Comparison of ENCODE assay signal across 13 cellular contexts in genomic region chr4:26015133-26015651, GRCh38.
A peak's percentile ranks its signal among the peaks of the same experiment; 100 is the strongest.
DNase-seq lines count a peak whose midpoint lies in the region; ATAC-seq and TF ChIP-seq lines count a peak whose summit lies in the region.
"Had no signal": no experiment of that assay in that cellular context is flagged by ENCODE, and none has a peak within 500 bp of the region (broad histone marks: within the 10 kb centered on the region; RNA-seq: fewer than 3 reads in every experiment).

No MANE protein-coding gene starts in this region.

- H3K9ac ChIP-seq in GM23248, result peak overlapping the region; percentile 65

- intact Hi-C loops in heart right ventricle (cut with DNase I), result no loop called here
- intact Hi-C loops in upper lobe of right lung (cut with DNase I), result no loop called here

- no peaks in the 10 kb centered on the region for H4K20me1 ChIP-seq in GM23248 (ENCODE audit: insufficient read depth)

- H3K27me3 ChIP-seq in GM23248 (replicated peaks; ENCODE audit: insufficient read depth) (no peaks in the 10 kb centered on the region), heart right ventricle (no peaks in the 10 kb centered on the region), upper lobe of right lung (no peaks in the 10 kb centered on the region)

- 0 to 1% methylated on average over 7 of the region's 7 CpGs for WGBS in GM23248 (ENCODE audit: low coverage in 1 of 2, low lambda C conversion rate in 2 of 2, missing lambda C conversion rate in 2 of 2), 2 experiments
- WGBS in heart right ventricle, 2 donors, result 36 to 56% methylated on average over 7 of the region's 7 CpGs

- H3K4me3 ChIP-seq in GM23248, result peak overlapping the region; percentile 18; the same call in 1 of the 2 replicates
- no peak overlapping the region for H3K4me3 ChIP-seq in heart right ventricle
- H3K4me3 ChIP-seq in skeletal muscle cell (ENCODE audit: low read depth, low read length), result no peak overlapping the region
- H3K4me3 ChIP-seq in upper lobe of right lung, result no peak overlapping the region

- H3K9me3 ChIP-seq in GM23248 (ENCODE audit: low read depth) (no peaks in the 10 kb centered on the region), heart right ventricle (peaks cover 0 to 6% (median 0%) of the 10 kb centered on the region in 11 donors), upper lobe of right lung (no peaks in the 10 kb centered on the region)

- H3K9me2 ChIP-seq in GM23248 (ENCODE audit: insufficient read depth), result no peaks in the 10 kb centered on the region

- peak; percentile 73 to 93 (median 88) for ATAC-seq in heart right ventricle
- no peak for ATAC-seq in upper lobe of right lung
- no peak for ATAC-seq in HG03097 (IDR thresholded peaks at IDR 0.05; ENCODE audit: low FRiP score, unreplicated experiment)

- no peak overlapping the region for H2AFZ ChIP-seq in GM23248

- H3K4me1 ChIP-seq in GM23248 (ENCODE audit: insufficient read depth), result peaks cover 32% of the 10 kb centered on the region
- peaks cover 0 to 31% (median 11%) of the 10 kb centered on the region in 9 donors for H3K4me1 ChIP-seq in heart right ventricle
- peaks cover 13% of the 10 kb centered on the region for H3K4me1 ChIP-seq in upper lobe of right lung

- H3K27ac ChIP-seq in GM23248 (peak overlapping the region; percentile 95), heart right ventricle (peak overlapping the region in 1 of 10 donors; percentile 36), upper lobe of right lung (no peak overlapping the region)

- DNase-seq in GM23248, result peak; percentile 100
- peak; percentile 98 for DNase-seq in astrocyte of the hippocampus (ENCODE audit: low read depth, low spot score)
- peak; percentile 63 to 67 for DNase-seq in heart right ventricle
- peak; percentile 92 for DNase-seq in skeletal muscle cell (ENCODE audit: low read depth)
- DNase-seq in upper lobe of right lung, result no peak
- DNase-seq in activated CD4-positive, alpha-beta T cell treated with anti-CD3 and anti-CD28 coated beads, Interleukin-2, amount 50 U/mL, for 48 hours, result no peak
- DNase-seq in activated CD4-positive, alpha-beta T cell treated with anti-CD3 and anti-CD28 coated beads for 1 hour, result no peak
- DNase-seq: activated T-cell treated with anti-CD3 and anti-CD28 coated beads, Interleukin-2, amount 50 U/mL, for 1 hour; DMS79 treated with DMSO at 0.1 percent for 48 hours; H7; NCI-H1105 treated with DMSO at 0.1 percent for 48 hours; nephron progenitor cell had no signal

- no peak for TF ChIP-seq CTCF in heart right ventricle (IDR thresholded peaks at IDR 0.05)
- TF ChIP-seq CTCF in upper lobe of right lung (IDR thresholded peaks at IDR 0.05), result no peak

- H3K79me2 ChIP-seq in GM23248 (ENCODE audit: insufficient read depth), result no peaks in the 10 kb centered on the region

- no peaks in the 10 kb centered on the region for H3K36me3 ChIP-seq in GM23248 (ENCODE audit: low read depth)
- no peaks in the 10 kb centered on the region for H3K36me3 ChIP-seq in heart right ventricle
- no peaks in the 10 kb centered on the region for H3K36me3 ChIP-seq in upper lobe of right lung

- H3F3A ChIP-seq in GM23248 (ENCODE audit: insufficient read depth), result peaks cover 20% of the 10 kb centered on the region

- in situ Hi-C loops in GM23248 (cut with MboI), result no loop called here

- H3K4me2 ChIP-seq in GM23248 (ENCODE audit: unreplicated experiment), result peak overlapping the region; percentile 50

Comparison
In these comparisons a context has a peak if more than half of its experiments do, and no peak if none do; other contexts are left out.
1. DNase-seq: peak in GM23248 (single experiment), astrocyte of the hippocampus (single experiment), heart right ventricle (2 of 2) and skeletal muscle cell (single experiment); none in upper lobe of right lung (single experiment), activated CD4-positive, alpha-beta T cell treated with anti-CD3 and anti-CD28 coated beads, Interleukin-2, amount 50 U/mL, for 48 hours (0 of 2) and activated CD4-positive, alpha-beta T cell treated with anti-CD3 and anti-CD28 coated beads for 1 hour (single experiment).
2. ATAC-seq: peak in heart right ventricle (8 of 8); none in upper lobe of right lung (single experiment) and HG03097 (single experiment).